In genomic region chr6:47241742-47242482, GRCh38 we compare ENCODE assay signal across 9 cellular contexts.
A peak's percentile ranks its signal among the peaks of the same experiment; 100 is the strongest.
DNase-seq lines count a peak whose midpoint lies in the region; ATAC-seq and TF ChIP-seq lines count a peak whose summit lies in the region.
"Had no signal": no experiment of that assay in that cellular context is flagged by ENCODE, and none has a peak within 500 bp of the region (broad histone marks: within the 10 kb centered on the region; RNA-seq: fewer than 3 reads in every experiment).

No MANE protein-coding gene starts in this region.

- H3K36me3 Mint-ChIP-seq in dendritic cell treated with granulocyte-macrophage colony-stimulating factor and Interleukin-4, amounts not matched to agents 40 ng/mL and 50 ng/mL, for 4 days (ENCODE audit: low read depth): no peaks in the 10 kb centered on the region
- H3K36me3 Mint-ChIP-seq in stimulated activated effector memory CD8-positive, alpha-beta T cell treated with anti-CD3 and anti-CD28 coated beads, Interleukin-12 subunit alpha, Interleukin-12 subunit beta, amount 100 ng/mL, for 72 hours: no peaks in the 10 kb centered on the region

- no peak for TF ChIP-seq POLR2A in vagina (IDR thresholded peaks at IDR 0.05)

- H3K9me2 ChIP-seq in Loucy (replicated peaks; ENCODE audit: low read depth, low read length): no peaks in the 10 kb centered on the region

- peak; percentile 20 for DNase-seq in EH (ENCODE audit: low read depth)
- no peak for DNase-seq in vagina (ENCODE audit: extremely low spot score in 2 of 2)
- no peak for DNase-seq in stimulated activated effector memory CD8-positive, alpha-beta T cell treated with anti-CD3 and anti-CD28 coated beads, Interleukin-12 subunit alpha, Interleukin-12 subunit beta, amount 100 ng/mL, for 72 hours (ENCODE audit: low spot score in 2 of 2)
- DNase-seq in DMS153 treated with DMSO at 0.1 percent for 48 hours (lab: John Stamatoyannopoulos, UW; ENCODE audit: unreplicated experiment): no peak

- H3K27me3 Mint-ChIP-seq in dendritic cell treated with granulocyte-macrophage colony-stimulating factor and Interleukin-4, amounts not matched to agents 40 ng/mL and 50 ng/mL, for 4 days: peaks cover 4% of the 10 kb centered on the region

- peaks cover 70% of the 10 kb centered on the region for H3K4me1 ChIP-seq in Loucy (ENCODE audit: insufficient read depth, low read length, poor library complexity, severe bottlenecking)
- peaks cover 13% of the 10 kb centered on the region for H3K4me1 ChIP-seq in parathyroid adenoma
- H3K4me1 ChIP-seq in vagina: peaks cover 13% of the 10 kb centered on the region

- TF ChIP-seq CTCF in Loucy (conservative IDR thresholded peaks at IDR 0.05; ENCODE audit: low read length) (no peak), parathyroid adenoma (IDR thresholded peaks at IDR 0.05) (no peak), vagina (IDR thresholded peaks at IDR 0.05) (no peak)

- H3K9ac ChIP-seq in Loucy (ENCODE audit: low read depth, low read length, poor library complexity, severe bottlenecking) (peak overlapping the region; percentile 78), parathyroid adenoma (no peak overlapping the region)

- ATAC-seq in stimulated activated effector memory CD8-positive, alpha-beta T cell treated with anti-CD3 and anti-CD28 coated beads, Interleukin-12 subunit alpha, Interleukin-12 subunit beta, amount 100 ng/mL, for 72 hours: no peak
- no peak for ATAC-seq in GM19455 (IDR thresholded peaks at IDR 0.05; ENCODE audit: unreplicated experiment)

- H3K4me3 Mint-ChIP-seq in dendritic cell treated with granulocyte-macrophage colony-stimulating factor and Interleukin-4, amounts not matched to agents 40 ng/mL and 50 ng/mL, for 4 days: no peak overlapping the region
- H3K4me3 Mint-ChIP-seq in stimulated activated effector memory CD8-positive, alpha-beta T cell treated with anti-CD3 and anti-CD28 coated beads, Interleukin-12 subunit alpha, Interleukin-12 subunit beta, amount 100 ng/mL, for 72 hours: no peak overlapping the region

- peak overlapping the region; percentile 63 for H3K27ac Mint-ChIP-seq in dendritic cell treated with granulocyte-macrophage colony-stimulating factor and Interleukin-4, amounts not matched to agents 40 ng/mL and 50 ng/mL, for 4 days
- no peak overlapping the region for H3K27ac Mint-ChIP-seq in stimulated activated effector memory CD8-positive, alpha-beta T cell treated with anti-CD3 and anti-CD28 coated beads, Interleukin-12 subunit alpha, Interleukin-12 subunit beta, amount 100 ng/mL, for 72 hours
- H3K27ac Mint-ChIP-seq: activated T-helper 2 cell treated with anti-CD3 and anti-CD28 coated beads, Interferon-gamma antibody, Interleukin-2, Interleukin-4, amounts not matched to agents 10 μg/mL and 5 μg/mL and 100 μg/mL, durations not matched to agents 14 hours and 24 hours and 36 hours had no signal

- H3K9me3 ChIP-seq in Loucy (ENCODE audit: insufficient read depth, low read depth, low read length) (no peaks in the 10 kb centered on the region), parathyroid adenoma (ENCODE audit: control insufficient read depth, low read length) (no peaks in the 10 kb centered on the region), vagina (no peaks in the 10 kb centered on the region)

- no peaks in the 10 kb centered on the region for H4K20me1 ChIP-seq in Loucy (ENCODE audit: insufficient read depth, low read length, poor library complexity, severe bottlenecking)

- H3K4me2 ChIP-seq in Loucy (ENCODE audit: low read depth, low read length, poor library complexity, severe bottlenecking): peak overlapping the region; percentile 84
- H3K4me2 ChIP-seq in parathyroid adenoma (ENCODE audit: low read length): peak overlapping the region; percentile 43

- H3K4me3 ChIP-seq in Loucy (ENCODE audit: low read length, poor library complexity, severe bottlenecking) (peak overlapping the region; percentile 58), parathyroid adenoma (ENCODE audit: low read depth, low read length) (no peak overlapping the region), vagina (no peak overlapping the region)

- peak overlapping the region; percentile 0 for H3K27ac ChIP-seq in parathyroid adenoma
- no peak overlapping the region for H3K27ac ChIP-seq in vagina

- H3K36me3 ChIP-seq in Loucy (ENCODE audit: insufficient read depth, low read length): no peaks in the 10 kb centered on the region
- H3K36me3 ChIP-seq in parathyroid adenoma (ENCODE audit: control insufficient read depth, insufficient read depth, low read length): peaks cover 3% of the 10 kb centered on the region
- no peaks in the 10 kb centered on the region for H3K36me3 ChIP-seq in vagina

- H3F3A ChIP-seq in Loucy (ENCODE audit: low read depth): peaks cover 8% of the 10 kb centered on the region; the same call in 1 of the 2 replicates

- no peaks in the 10 kb centered on the region for H3K27me3 ChIP-seq in Loucy (ENCODE audit: insufficient read depth, low read length, poor library complexity, severe bottlenecking)
- no peaks in the 10 kb centered on the region for H3K27me3 ChIP-seq in parathyroid adenoma (ENCODE audit: control insufficient read depth, insufficient read depth, low read length)
- no peaks in the 10 kb centered on the region for H3K27me3 ChIP-seq in vagina

- peaks cover 52% of the 10 kb centered on the region for H3K4me1 Mint-ChIP-seq in dendritic cell treated with granulocyte-macrophage colony-stimulating factor and Interleukin-4, amounts not matched to agents 40 ng/mL and 50 ng/mL, for 4 days (ENCODE audit: low read depth)
- no peaks in the 10 kb centered on the region for H3K4me1 Mint-ChIP-seq in stimulated activated effector memory CD8-positive, alpha-beta T cell treated with anti-CD3 and anti-CD28 coated beads, Interleukin-12 subunit alpha, Interleukin-12 subunit beta, amount 100 ng/mL, for 72 hours

- H3K79me2 ChIP-seq in Loucy (ENCODE audit: insufficient read depth, low read length): peaks cover 12% of the 10 kb centered on the region
- H3K79me2 ChIP-seq in parathyroid adenoma: no peaks in the 10 kb centered on the region

- H2AFZ ChIP-seq in Loucy (ENCODE audit: low read length): 0 out of 2 replicates have a peak overlapping the region, but pooled peaks have one; percentile 2
- H2AFZ ChIP-seq in parathyroid adenoma: peak overlapping the region; percentile 36

- H3K9me3 Mint-ChIP-seq in dendritic cell treated with granulocyte-macrophage colony-stimulating factor and Interleukin-4, amounts not matched to agents 40 ng/mL and 50 ng/mL, for 4 days: no peaks in the 10 kb centered on the region
- H3K9me3 Mint-ChIP-seq in stimulated activated effector memory CD8-positive, alpha-beta T cell treated with anti-CD3 and anti-CD28 coated beads, Interleukin-12 subunit alpha, Interleukin-12 subunit beta, amount 100 ng/mL, for 72 hours: no peaks in the 10 kb centered on the region
- H3K9me3 Mint-ChIP-seq: activated T-helper 2 cell treated with anti-CD3 and anti-CD28 coated beads, Interferon-gamma antibody, Interleukin-2, Interleukin-4, amounts not matched to agents 10 μg/mL and 5 μg/mL and 100 μg/mL, durations not matched to agents 14 hours and 24 hours and 36 hours had no signal

- intact Hi-C loops in dendritic cell treated with granulocyte-macrophage colony-stimulating factor and Interleukin-4, amounts not matched to agents 40 ng/mL and 50 ng/mL, for 4 days (cut with micrococcal nuclease): loop anchor here (5.0 kb wide), 2 partner anchors 65 to 80 kb away; partner anchors contain the start of gene TNFRSF21
- intact Hi-C loops in vagina (cut with DNase I): no loop called here
